2 cellular contexts compared by ENCODE assay signal in the genomic region with DNA sequence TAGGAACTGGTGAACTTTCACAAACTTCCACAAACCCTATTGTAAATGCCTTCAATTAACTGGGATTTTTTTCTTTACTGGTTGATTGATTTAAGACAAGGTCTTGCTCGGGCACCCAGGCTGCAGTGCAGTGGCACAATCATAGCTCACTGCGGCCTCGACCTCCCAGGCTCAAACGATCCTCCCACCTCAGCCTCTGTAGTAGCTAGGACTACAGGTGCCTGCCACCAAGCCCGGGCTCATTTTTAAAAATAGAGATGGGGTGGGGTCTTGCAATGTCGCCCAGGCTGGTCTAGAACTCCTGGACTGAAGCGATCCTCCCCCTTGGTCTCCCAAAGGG.
TF ChIP-seq lines count a peak whose summit lies in the region.

No MANE protein-coding gene starts in this region.

TF ChIP-seq in SK-N-SH, 30 proteins besides CTCF, POLR2A, EP300 and RAD21 (continued from another document):
- TF ChIP-seq, protein P1, sequence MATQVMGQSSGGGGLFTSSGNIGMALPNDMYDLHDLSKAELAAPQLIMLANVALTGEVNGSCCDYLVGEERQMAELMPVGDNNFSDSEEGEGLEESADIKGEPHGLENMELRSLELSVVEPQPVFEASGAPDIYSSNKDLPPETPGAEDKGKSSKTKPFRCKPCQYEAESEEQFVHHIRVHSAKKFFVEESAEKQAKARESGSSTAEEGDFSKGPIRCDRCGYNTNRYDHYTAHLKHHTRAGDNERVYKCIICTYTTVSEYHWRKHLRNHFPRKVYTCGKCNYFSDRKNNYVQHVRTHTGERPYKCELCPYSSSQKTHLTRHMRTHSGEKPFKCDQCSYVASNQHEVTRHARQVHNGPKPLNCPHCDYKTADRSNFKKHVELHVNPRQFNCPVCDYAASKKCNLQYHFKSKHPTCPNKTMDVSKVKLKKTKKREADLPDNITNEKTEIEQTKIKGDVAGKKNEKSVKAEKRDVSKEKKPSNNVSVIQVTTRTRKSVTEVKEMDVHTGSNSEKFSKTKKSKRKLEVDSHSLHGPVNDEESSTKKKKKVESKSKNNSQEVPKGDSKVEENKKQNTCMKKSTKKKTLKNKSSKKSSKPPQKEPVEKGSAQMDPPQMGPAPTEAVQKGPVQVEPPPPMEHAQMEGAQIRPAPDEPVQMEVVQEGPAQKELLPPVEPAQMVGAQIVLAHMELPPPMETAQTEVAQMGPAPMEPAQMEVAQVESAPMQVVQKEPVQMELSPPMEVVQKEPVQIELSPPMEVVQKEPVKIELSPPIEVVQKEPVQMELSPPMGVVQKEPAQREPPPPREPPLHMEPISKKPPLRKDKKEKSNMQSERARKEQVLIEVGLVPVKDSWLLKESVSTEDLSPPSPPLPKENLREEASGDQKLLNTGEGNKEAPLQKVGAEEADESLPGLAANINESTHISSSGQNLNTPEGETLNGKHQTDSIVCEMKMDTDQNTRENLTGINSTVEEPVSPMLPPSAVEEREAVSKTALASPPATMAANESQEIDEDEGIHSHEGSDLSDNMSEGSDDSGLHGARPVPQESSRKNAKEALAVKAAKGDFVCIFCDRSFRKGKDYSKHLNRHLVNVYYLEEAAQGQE (IDR thresholded peaks at IDR 0.05; ENCODE audit: low read depth, low read length) = no peak
- TF ChIP-seq CHD2 (IDR thresholded peaks at IDR 0.05; ENCODE audit: low read length, partially characterized antibody) = no peak
- no peak for TF ChIP-seq FOSL2 (IDR thresholded peaks at IDR 0.05; ENCODE audit: borderline replicate concordance, low read depth)
- no peak for TF ChIP-seq MEF2A (IDR thresholded peaks at IDR 0.05; ENCODE audit: borderline replicate concordance, low read depth)
- TF ChIP-seq, protein P2, sequence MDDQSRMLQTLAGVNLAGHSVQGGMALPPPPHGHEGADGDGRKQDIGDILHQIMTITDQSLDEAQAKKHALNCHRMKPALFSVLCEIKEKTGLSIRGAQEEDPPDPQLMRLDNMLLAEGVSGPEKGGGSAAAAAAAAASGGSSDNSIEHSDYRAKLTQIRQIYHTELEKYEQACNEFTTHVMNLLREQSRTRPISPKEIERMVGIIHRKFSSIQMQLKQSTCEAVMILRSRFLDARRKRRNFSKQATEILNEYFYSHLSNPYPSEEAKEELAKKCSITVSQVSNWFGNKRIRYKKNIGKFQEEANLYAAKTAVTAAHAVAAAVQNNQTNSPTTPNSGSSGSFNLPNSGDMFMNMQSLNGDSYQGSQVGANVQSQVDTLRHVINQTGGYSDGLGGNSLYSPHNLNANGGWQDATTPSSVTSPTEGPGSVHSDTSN (IDR thresholded peaks at IDR 0.05) = no peak
- TF ChIP-seq, protein P3, sequence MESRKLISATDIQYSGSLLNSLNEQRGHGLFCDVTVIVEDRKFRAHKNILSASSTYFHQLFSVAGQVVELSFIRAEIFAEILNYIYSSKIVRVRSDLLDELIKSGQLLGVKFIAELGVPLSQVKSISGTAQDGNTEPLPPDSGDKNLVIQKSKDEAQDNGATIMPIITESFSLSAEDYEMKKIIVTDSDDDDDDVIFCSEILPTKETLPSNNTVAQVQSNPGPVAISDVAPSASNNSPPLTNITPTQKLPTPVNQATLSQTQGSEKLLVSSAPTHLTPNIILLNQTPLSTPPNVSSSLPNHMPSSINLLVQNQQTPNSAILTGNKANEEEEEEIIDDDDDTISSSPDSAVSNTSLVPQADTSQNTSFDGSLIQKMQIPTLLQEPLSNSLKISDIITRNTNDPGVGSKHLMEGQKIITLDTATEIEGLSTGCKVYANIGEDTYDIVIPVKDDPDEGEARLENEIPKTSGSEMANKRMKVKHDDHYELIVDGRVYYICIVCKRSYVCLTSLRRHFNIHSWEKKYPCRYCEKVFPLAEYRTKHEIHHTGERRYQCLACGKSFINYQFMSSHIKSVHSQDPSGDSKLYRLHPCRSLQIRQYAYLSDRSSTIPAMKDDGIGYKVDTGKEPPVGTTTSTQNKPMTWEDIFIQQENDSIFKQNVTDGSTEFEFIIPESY (IDR thresholded peaks at IDR 0.05; ENCODE audit: borderline replicate concordance, low read depth) = no peak
- no peak for TF ChIP-seq TAF1 (IDR thresholded peaks at IDR 0.05; ENCODE audit: borderline replicate concordance, low read depth, low read length)
- TF ChIP-seq, protein P4, sequence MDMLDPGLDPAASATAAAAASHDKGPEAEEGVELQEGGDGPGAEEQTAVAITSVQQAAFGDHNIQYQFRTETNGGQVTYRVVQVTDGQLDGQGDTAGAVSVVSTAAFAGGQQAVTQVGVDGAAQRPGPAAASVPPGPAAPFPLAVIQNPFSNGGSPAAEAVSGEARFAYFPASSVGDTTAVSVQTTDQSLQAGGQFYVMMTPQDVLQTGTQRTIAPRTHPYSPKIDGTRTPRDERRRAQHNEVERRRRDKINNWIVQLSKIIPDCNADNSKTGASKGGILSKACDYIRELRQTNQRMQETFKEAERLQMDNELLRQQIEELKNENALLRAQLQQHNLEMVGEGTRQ (IDR thresholded peaks at IDR 0.05; ENCODE audit: borderline replicate concordance, low read depth, low read length) = no peak
- TF ChIP-seq TEAD4 (IDR thresholded peaks at IDR 0.05; ENCODE audit: borderline replicate concordance, insufficient read depth) = no peak
- no peak for TF ChIP-seq YY1 (IDR thresholded peaks at IDR 0.05; ENCODE audit: low read depth)
- no peak for TF ChIP-seq NFIC (IDR thresholded peaks at IDR 0.05; ENCODE audit: borderline replicate concordance)
- no peak for TF ChIP-seq SIN3A (IDR thresholded peaks at IDR 0.05; ENCODE audit: borderline replicate concordance, low read depth, low read length)
- TF ChIP-seq RFX5 (IDR thresholded peaks at IDR 0.05; ENCODE audit: low read length) = no peak
- TF ChIP-seq SMC3 (IDR thresholded peaks at IDR 0.05; ENCODE audit: low read depth, low read length) = no peak

TF ChIP-seq in SK-N-SH treated with all-trans-retinoic acid at 6 μM for 48 hours, 23 proteins besides CTCF, POLR2A, EP300 and RAD21 (continued from another document):
- TF ChIP-seq ZC3H10 (CRISPR knock-in tag; IDR thresholded peaks at IDR 0.05) (no peak), RARB (CRISPR knock-in tag; IDR thresholded peaks at IDR 0.05) (no peak), ZNF70 (CRISPR knock-in tag; IDR thresholded peaks at IDR 0.05) (no peak)
TF ChIP-seq in SK-N-SH treated with all-trans-retinoic acid at 6 μM for 48 hours: peak in this region for 0.
